Comparison of ENCODE assay signal across 12 cellular contexts in the genomic region with DNA sequence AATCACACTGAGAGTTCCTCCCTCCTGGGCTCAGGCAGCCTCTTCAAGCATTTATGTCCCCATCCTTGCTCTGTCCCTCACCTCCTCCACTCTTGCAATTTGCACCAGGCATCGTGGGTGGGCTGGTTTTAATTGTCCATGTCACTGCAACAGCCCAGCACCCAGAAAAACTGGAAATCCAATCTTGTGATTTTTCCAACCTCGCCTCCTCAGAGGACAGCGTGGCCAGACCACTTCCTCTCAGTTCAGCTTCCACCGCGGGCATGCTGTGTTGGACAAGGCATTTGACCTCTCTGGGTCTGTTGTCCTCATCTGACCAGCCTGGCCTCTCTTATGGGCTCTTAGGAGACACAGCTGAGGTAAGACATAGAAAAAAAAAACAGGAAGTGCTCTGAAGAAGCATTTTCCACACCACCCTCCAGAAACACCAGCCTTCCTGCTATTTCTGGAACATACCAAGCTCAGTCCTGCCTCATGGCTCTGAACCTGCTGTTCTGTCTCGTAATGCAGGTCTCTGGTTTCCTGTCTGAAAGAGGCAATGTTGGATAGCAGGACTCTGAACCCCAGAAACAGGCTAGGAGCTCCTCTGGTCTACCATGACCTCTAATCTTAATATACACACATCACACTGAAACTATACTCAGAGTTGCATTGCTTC. TPM values are rescaled to one million over a fixed set of nuclear protein-coding genes. Genes with fewer than 3 reads are reported as not detected.
DNase-seq lines count a peak whose midpoint lies in the region; ATAC-seq and TF ChIP-seq lines count a peak whose summit lies in the region.
"Had no signal": no experiment of that assay in that cellular context is flagged by ENCODE, and none has a peak within 500 bp of the region (broad histone marks: within the 10 kb centered on the region; RNA-seq: fewer than 3 reads in every experiment).

No MANE protein-coding gene starts in this region.

- peaks cover 12% of the 10 kb centered on the region for H3K4me1 Mint-ChIP-seq in activated B cell treated with CpG ODN at 0.5 μM for 24 hours

- H3K9me3 Mint-ChIP-seq in activated B cell treated with CpG ODN at 0.5 μM for 24 hours: no peaks in the 10 kb centered on the region

- H3K27me3 Mint-ChIP-seq in activated B cell treated with CpG ODN at 0.5 μM for 24 hours: peaks cover 11% of the 10 kb centered on the region

- DNase-seq in EL (peak; percentile 1), activated B cell treated with CpG ODN at 0.5 μM for 24 hours (no peak), myocyte (ENCODE audit: low read depth) (peak; percentile 28), COLO829 (ENCODE audit: low spot score) (no peak), NCI-H2171 (lab: John Stamatoyannopoulos, UW) (no peak), NCI-H524 (lab: John Stamatoyannopoulos, UW) (no peak)
- DNase-seq: activated gamma-delta T cell treated with Interleukin-2 at 50 U/mL for 16 hours, BE2C had no signal

- TF ChIP-seq CTCF in activated B cell treated with CpG ODN at 0.5 μM for 24 hours (IDR thresholded peaks at IDR 0.05): no peak

- POLR2A ChIA-PET in activated B cell treated with CpG ODN at 0.5 μM for 24 hours (lab: Charles Lee): no interaction called here

- no peak overlapping the region for H3K27ac Mint-ChIP-seq in activated B cell treated with CpG ODN at 0.5 μM for 24 hours

- CTCF ChIA-PET in activated B cell treated with CpG ODN at 0.5 μM for 24 hours (lab: Charles Lee): no interaction called here

- no peak overlapping the region for H3K4me3 Mint-ChIP-seq in activated B cell treated with CpG ODN at 0.5 μM for 24 hours

- intact Hi-C loops in activated B cell treated with CpG ODN at 0.5 μM for 24 hours (cut with micrococcal nuclease): no loop called here

- ATAC-seq in HG03469 (IDR thresholded peaks at IDR 0.05; ENCODE audit: unreplicated experiment) (peak; percentile 57), activated B cell treated with CpG ODN at 0.5 μM for 24 hours (ENCODE audit: low read depth) (peak; percentile 25), GM19397 (IDR thresholded peaks at IDR 0.05; ENCODE audit: unreplicated experiment) (no peak)
- ATAC-seq: HCT116 had no signal

- H3K36me3 Mint-ChIP-seq in activated B cell treated with CpG ODN at 0.5 μM for 24 hours (ENCODE audit: low read depth): no peaks in the 10 kb centered on the region

RNA-seq across cellular contexts. Expression of a gene that starts 8.3 kb away (rescaled TPM):
- not detected in 2 replicates for total RNA-seq in activated B cell treated with CpG ODN at 0.5 μM for 24 hours
- total RNA-seq in myocyte: not detected in 2 replicates
- not detected for polyA plus RNA-seq in myocyte (2012)
- total RNA-seq: NCI-H460 had no signal

RNA-seq across cellular contexts. Expression of a gene that starts 39.4 kb away (rescaled TPM):
- total RNA-seq in activated B cell treated with CpG ODN at 0.5 μM for 24 hours: 36.4 and 49.6 TPM in 2 replicates
- 38.9 and 451 TPM in 2 replicates for total RNA-seq in myocyte
- 27.7 TPM for polyA plus RNA-seq in myocyte (2012)

Comparison
In these comparisons a context has a peak if more than half of its experiments do, and no peak if none do; other contexts are left out.
1. DNase-seq: peak in EL (single experiment) and myocyte (single experiment); none in activated B cell treated with CpG ODN at 0.5 μM for 24 hours (single experiment), COLO829 (single experiment), NCI-H2171 (single experiment) and NCI-H524 (0 of 2).